Comparison of ENCODE assay signal across 1 cellular context in the genomic region with DNA sequence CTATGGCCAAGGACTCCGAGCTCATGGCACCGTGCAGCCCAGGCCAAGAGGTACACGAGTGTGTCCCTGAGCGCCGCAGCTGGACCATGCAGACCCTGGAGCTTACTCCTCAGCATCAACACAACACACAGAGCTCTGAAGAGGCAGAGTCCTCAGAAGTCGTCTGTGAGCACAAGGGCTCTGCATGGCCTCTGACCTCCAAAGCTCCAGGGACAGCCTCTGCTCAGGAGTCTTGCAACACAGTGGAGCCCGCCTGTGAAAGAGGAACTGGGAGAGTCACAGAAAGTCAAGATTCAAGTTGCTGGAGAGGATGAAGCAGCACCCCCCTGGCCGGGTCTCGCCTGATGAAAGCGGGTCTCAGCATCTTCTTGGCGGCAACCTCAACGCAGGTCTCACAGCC.
TF ChIP-seq lines count a peak whose summit lies in the region.

No MANE protein-coding gene starts in this region.

TF ChIP-seq in K562, 482 proteins besides CTCF, POLR2A, EP300 and RAD21:
- TF ChIP-seq CEBPB (tag; IDR thresholded peaks at IDR 0.05) (peak; percentile 69), SPI1 (IDR thresholded peaks at IDR 0.05; ENCODE audit: borderline replicate concordance, low read depth, low read length) (peak; percentile 61; the same call in 1 of the 2 replicates)
- TF ChIP-seq, protein P1, sequence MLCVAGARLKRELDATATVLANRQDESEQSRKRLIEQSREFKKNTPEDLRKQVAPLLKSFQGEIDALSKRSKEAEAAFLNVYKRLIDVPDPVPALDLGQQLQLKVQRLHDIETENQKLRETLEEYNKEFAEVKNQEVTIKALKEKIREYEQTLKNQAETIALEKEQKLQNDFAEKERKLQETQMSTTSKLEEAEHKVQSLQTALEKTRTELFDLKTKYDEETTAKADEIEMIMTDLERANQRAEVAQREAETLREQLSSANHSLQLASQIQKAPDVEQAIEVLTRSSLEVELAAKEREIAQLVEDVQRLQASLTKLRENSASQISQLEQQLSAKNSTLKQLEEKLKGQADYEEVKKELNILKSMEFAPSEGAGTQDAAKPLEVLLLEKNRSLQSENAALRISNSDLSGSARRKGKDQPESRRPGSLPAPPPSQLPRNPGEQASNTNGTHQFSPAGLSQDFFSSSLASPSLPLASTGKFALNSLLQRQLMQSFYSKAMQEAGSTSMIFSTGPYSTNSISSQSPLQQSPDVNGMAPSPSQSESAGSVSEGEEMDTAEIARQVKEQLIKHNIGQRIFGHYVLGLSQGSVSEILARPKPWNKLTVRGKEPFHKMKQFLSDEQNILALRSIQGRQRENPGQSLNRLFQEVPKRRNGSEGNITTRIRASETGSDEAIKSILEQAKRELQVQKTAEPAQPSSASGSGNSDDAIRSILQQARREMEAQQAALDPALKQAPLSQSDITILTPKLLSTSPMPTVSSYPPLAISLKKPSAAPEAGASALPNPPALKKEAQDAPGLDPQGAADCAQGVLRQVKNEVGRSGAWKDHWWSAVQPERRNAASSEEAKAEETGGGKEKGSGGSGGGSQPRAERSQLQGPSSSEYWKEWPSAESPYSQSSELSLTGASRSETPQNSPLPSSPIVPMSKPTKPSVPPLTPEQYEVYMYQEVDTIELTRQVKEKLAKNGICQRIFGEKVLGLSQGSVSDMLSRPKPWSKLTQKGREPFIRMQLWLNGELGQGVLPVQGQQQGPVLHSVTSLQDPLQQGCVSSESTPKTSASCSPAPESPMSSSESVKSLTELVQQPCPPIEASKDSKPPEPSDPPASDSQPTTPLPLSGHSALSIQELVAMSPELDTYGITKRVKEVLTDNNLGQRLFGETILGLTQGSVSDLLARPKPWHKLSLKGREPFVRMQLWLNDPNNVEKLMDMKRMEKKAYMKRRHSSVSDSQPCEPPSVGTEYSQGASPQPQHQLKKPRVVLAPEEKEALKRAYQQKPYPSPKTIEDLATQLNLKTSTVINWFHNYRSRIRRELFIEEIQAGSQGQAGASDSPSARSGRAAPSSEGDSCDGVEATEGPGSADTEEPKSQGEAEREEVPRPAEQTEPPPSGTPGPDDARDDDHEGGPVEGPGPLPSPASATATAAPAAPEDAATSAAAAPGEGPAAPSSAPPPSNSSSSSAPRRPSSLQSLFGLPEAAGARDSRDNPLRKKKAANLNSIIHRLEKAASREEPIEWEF (CRISPR knock-in tag; IDR thresholded peaks at IDR 0.05), result no peak
